ENCODE assay signal across 8 cellular contexts in the genomic region with DNA sequence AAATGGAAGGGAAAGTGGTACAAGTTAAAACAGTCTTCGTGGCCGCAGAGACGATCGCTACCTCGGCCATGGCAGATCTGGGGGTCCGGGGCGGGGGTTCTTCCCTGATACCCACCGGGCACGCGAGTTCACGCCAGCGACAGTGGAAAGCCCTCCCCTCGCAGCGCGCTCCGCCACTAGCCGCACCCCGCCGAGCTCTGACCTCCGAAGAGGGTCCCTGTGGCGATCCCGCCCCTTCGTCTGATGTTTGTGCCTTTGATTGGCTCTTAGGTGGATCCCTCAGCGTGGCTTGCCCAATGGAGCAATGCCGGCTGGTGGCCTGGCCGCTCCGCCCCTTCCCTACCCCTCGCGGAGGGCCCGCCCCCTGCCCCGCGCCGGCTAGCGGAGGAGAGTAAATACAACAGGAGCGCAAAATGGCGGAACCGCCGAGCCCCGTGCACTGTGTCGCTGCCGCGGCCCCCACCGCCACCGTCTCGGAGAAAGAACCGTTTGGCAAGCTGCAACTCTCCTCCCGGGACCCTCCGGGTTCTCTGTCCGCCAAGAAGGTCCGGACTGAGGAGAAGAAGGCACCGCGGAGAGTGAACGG. TPM values are rescaled to one million over a fixed set of nuclear protein-coding genes. Genes with fewer than 3 reads are reported as not detected.
DNase-seq lines count a peak whose midpoint lies in the region; ATAC-seq, FAIRE-seq and TF ChIP-seq lines count a peak whose summit lies in the region.

A gene (plus strand): TSS at position 403 of the 586 bp plus-strand sequence. CDS start 11 bp downstream, at position 414.

- H3K4me3 Mint-ChIP-seq in T-helper 1 cell treated with Interleukin-12 subunit alpha and Interleukin-12 subunit beta and Interleukin-4 antibody, amounts not matched to agents 30 μg/mL and 1 μg/mL, for 36 hours: peak within 1 kb of the TSS; percentile 97

- ATAC-seq in HG02884 (IDR thresholded peaks at IDR 0.05; ENCODE audit: unreplicated experiment) (peak; percentile 91), left ventricle myocardium superior (peak; percentile 98), psoas muscle (peak; percentile 98 to 100 (median 99))

- H3K4me1 ChIP-seq in psoas muscle: peaks cover 37% of the 10 kb centered on the region

- H3K9me3 Mint-ChIP-seq in T-helper 1 cell treated with Interleukin-12 subunit alpha and Interleukin-12 subunit beta and Interleukin-4 antibody, amounts not matched to agents 30 μg/mL and 1 μg/mL, for 36 hours: no peaks in the 10 kb centered on the region

- no peaks in the 10 kb centered on the region for H3K27me3 ChIP-seq in psoas muscle (ENCODE audit: insufficient read depth in 3 of 3, low read length in 2 of 3)

- peak; percentile 33 for TF ChIP-seq CTCF in GM13977 (IDR thresholded peaks at IDR 0.05; ENCODE audit: extremely low read depth, insufficient read depth, missing control alignments)
- TF ChIP-seq CTCF in psoas muscle (IDR thresholded peaks at IDR 0.05): peak; percentile 50

- H3K27ac ChIP-seq in psoas muscle: peak within 1 kb of the TSS; percentile 90

- intact Hi-C loops in left ventricle myocardium superior (cut with micrococcal nuclease) (no loop called here), psoas muscle (cut with DNase I) (no loop called here)

- WGBS in psoas muscle, 3 donors: 0 to 1% (median 0%) methylated on average over 48 to 53 of the region's 53 CpGs

- peak within 1 kb of the TSS; percentile 88 for H3K27ac Mint-ChIP-seq in T-helper 1 cell treated with Interleukin-12 subunit alpha and Interleukin-12 subunit beta and Interleukin-4 antibody, amounts not matched to agents 30 μg/mL and 1 μg/mL, for 36 hours

- peak within 1 kb of the TSS; percentile 76 for H3K4me3 ChIP-seq in psoas muscle

- H3K27me3 Mint-ChIP-seq in T-helper 1 cell treated with Interleukin-12 subunit alpha and Interleukin-12 subunit beta and Interleukin-4 antibody, amounts not matched to agents 30 μg/mL and 1 μg/mL, for 36 hours (ENCODE audit: low read depth): no peaks in the 10 kb centered on the region

- peaks cover 22% of the 10 kb centered on the region for H3K36me3 Mint-ChIP-seq in T-helper 1 cell treated with Interleukin-12 subunit alpha and Interleukin-12 subunit beta and Interleukin-4 antibody, amounts not matched to agents 30 μg/mL and 1 μg/mL, for 36 hours (ENCODE audit: low read depth)

- peak; percentile 95 for DNase-seq in GM13977 (ENCODE audit: low spot score)
- peak; percentile 96 for DNase-seq in NCI-H1694 (lab: John Stamatoyannopoulos, UW)
- peak; percentile 61 to 99 (median 97) for DNase-seq in amygdala (lab: John Stamatoyannopoulos, UW)
- peak; percentile 99 for DNase-seq in left ventricle myocardium superior
- peak; percentile 98 to 99 for DNase-seq in psoas muscle
- peak; percentile 99 for DNase-seq in urothelium cell line (ENCODE audit: low spot score)

- in situ Hi-C loops in GM13977 (cut with MboI; ENCODE audit: low pct_unique_long_range_greater_than_20kb, low sequenced_read_pairs, unreplicated experiment): no loop called here

- H3K36me3 ChIP-seq in psoas muscle (ENCODE audit: insufficient read depth in 1 of 2, low read depth in 1 of 2): no peaks in the 10 kb centered on the region

- H3K9me3 ChIP-seq in psoas muscle: no peaks in the 10 kb centered on the region

- peaks cover 34% of the 10 kb centered on the region for H3K4me1 Mint-ChIP-seq in T-helper 1 cell treated with Interleukin-12 subunit alpha and Interleukin-12 subunit beta and Interleukin-4 antibody, amounts not matched to agents 30 μg/mL and 1 μg/mL, for 36 hours (ENCODE audit: low read depth)

- FAIRE-seq in urothelium cell line (lab: Jason Lieb, UNC): peak; percentile 91

RNA-seq across cellular contexts. Expression of the gene that starts here (rescaled TPM):
- total RNA-seq in left ventricle myocardium superior: 10.1 TPM
- 10 to 100 TPM in 1 of 4 donors, 1 to 10 TPM in 3; 7.5 to 10.1 (median 8.6) TPM for total RNA-seq in psoas muscle
- 1 to 10 TPM; 2.0 to 7.8 (median 4.6) TPM for polyA plus RNA-seq in psoas muscle

Comparison
In these comparisons a context has a peak if more than half of its experiments do, and no peak if none do; other contexts are left out.
1. Peak in every context shown above with its lines: DNase-seq, ATAC-seq, H3K4me3 ChIP-seq and H3K27ac ChIP-seq.